9 cellular contexts compared by ENCODE assay signal in genomic region chr17:38591759-38592241, GRCh38. TPM values are rescaled to one million over a fixed set of nuclear protein-coding genes. Genes with fewer than 3 reads are reported as not detected.
DNase-seq lines count a peak whose midpoint lies in the region; ATAC-seq and TF ChIP-seq lines count a peak whose summit lies in the region.
"Had no signal": no experiment of that assay in that cellular context is flagged by ENCODE, and none has a peak within 500 bp of the region (broad histone marks: within the 10 kb centered on the region; RNA-seq: fewer than 3 reads in every experiment).

No MANE protein-coding gene starts in this region.

- no peak overlapping the region for H2BK12ac ChIP-seq in neuronal stem cell (ENCODE audit: low read length)

- TF ChIP-seq CTCF in brain (conservative IDR thresholded peaks at IDR 0.05) = no peak

- H3K23ac ChIP-seq in neuronal stem cell (ENCODE audit: low read depth, low read length, poor library complexity) = peak overlapping the region; percentile 82

- no peak overlapping the region for H3K4ac ChIP-seq in neuronal stem cell (ENCODE audit: low read length)

- DNase-seq in NCI-H82 (lab: John Stamatoyannopoulos, UW) (peak; percentile 52), NCI-H82 treated with DMSO at 0.1 percent for 48 hours (lab: John Stamatoyannopoulos, UW; ENCODE audit: unreplicated experiment) (no peak), NOMO-1 treated with DMSO at 0.1 percent for 48 hours (lab: John Stamatoyannopoulos, UW; ENCODE audit: unreplicated experiment) (peak; percentile 88), neuronal stem cell (ENCODE audit: low spot score) (no peak)

- no CpG with 5 or more reads among the region's 5 CpGs for WGBS in neuronal stem cell (ENCODE audit: extremely low coverage in 2 of 2, insufficient read length in 2 of 2, insufficient replicate concordance in 1 of 2), 2 donors

- H2BK120ac ChIP-seq in neuronal stem cell (ENCODE audit: low read depth, low read length) = peak overlapping the region; percentile 81

- no peaks in the 10 kb centered on the region for H3K27me3 ChIP-seq in neuronal stem cell (ENCODE audit: control insufficient read depth in 3 of 3, insufficient read depth in 3 of 3, low read depth in 1 of 3, low read length in 3 of 3)

- peaks cover 94% of the 10 kb centered on the region for H3K4me1 Mint-ChIP-seq in brain

- H3K14ac ChIP-seq in neuronal stem cell (ENCODE audit: low read length) = peak overlapping the region; percentile 41

- H2AK5ac ChIP-seq in neuronal stem cell (ENCODE audit: low read depth, low read length) = no peak overlapping the region

- peaks cover 18 to 35% of the 10 kb centered on the region in 2 donors for H3K4me1 ChIP-seq in neuronal stem cell (ENCODE audit: control insufficient read depth in 2 of 2, insufficient read depth in 1 of 2, low read depth in 1 of 2, low read length in 2 of 2)

- H3K36me3 ChIP-seq in neuronal stem cell (replicated peaks in 1 of 2; ENCODE audit: control insufficient read depth in 2 of 2, insufficient read depth in 2 of 2, low read length in 2 of 2) = no peaks in the 10 kb centered on the region

- H3K36me3 Mint-ChIP-seq in brain = no peaks in the 10 kb centered on the region

- no peak overlapping the region for H3K4me2 ChIP-seq in neuronal stem cell (ENCODE audit: insufficient read depth, low read length, poor library complexity, severe bottlenecking)
- H3K4me2 ChIP-seq: A549 had no signal

- H3K4me3 ChIP-seq in neuronal stem cell (ENCODE audit: low read length in 2 of 2) = no peak overlapping the region
- H3K4me3 ChIP-seq: A549 had no signal

- peak overlapping the region in 3 of 5 experiments; percentile 56 to 91 (median 56) for H3K27ac Mint-ChIP-seq in brain

- H2BK5ac ChIP-seq in neuronal stem cell (ENCODE audit: low read length) = no peak overlapping the region

- H4K8ac ChIP-seq in neuronal stem cell (ENCODE audit: low read depth, low read length) = no peak overlapping the region

- H3K18ac ChIP-seq in neuronal stem cell (ENCODE audit: low read length) = peak overlapping the region; percentile 68

- H3K27me3 Mint-ChIP-seq in brain = peaks cover 4% of the 10 kb centered on the region

- no peak overlapping the region for H2BK15ac ChIP-seq in neuronal stem cell (ENCODE audit: low read length)

- H2AFZ ChIP-seq in neuronal stem cell (ENCODE audit: low read length) = no peak overlapping the region

- peaks cover 2% of the 10 kb centered on the region for H3K79me1 ChIP-seq in neuronal stem cell (ENCODE audit: low read depth, low read length)

- peak overlapping the region; percentile 46 for H3K9ac ChIP-seq in neuronal stem cell (ENCODE audit: low read depth, low read length, poor library complexity)

- no peaks in the 10 kb centered on the region for H3K9me3 ChIP-seq in neuronal stem cell (replicated peaks in 1 of 2; ENCODE audit: control insufficient read depth in 2 of 2, insufficient read depth in 1 of 2, low read depth in 1 of 2, low read length in 2 of 2)
- H3K9me3 ChIP-seq: A549 had no signal

- peak overlapping the region in 2 of 5 experiments; percentile 11 to 26 for H3K4me3 Mint-ChIP-seq in brain

- no peaks in the 10 kb centered on the region for H3K9me3 Mint-ChIP-seq in brain

- ATAC-seq in HG03108 (IDR thresholded peaks at IDR 0.05; ENCODE audit: unreplicated experiment) (no peak), HG02642 (IDR thresholded peaks at IDR 0.05; ENCODE audit: poor library complexity, unreplicated experiment) (no peak), GM21619 (IDR thresholded peaks at IDR 0.05; ENCODE audit: unreplicated experiment) (no peak)

- H4K91ac ChIP-seq in neuronal stem cell (ENCODE audit: low read depth, low read length, poor library complexity) = no peak overlapping the region

- no peak overlapping the region for H3K27ac ChIP-seq in neuronal stem cell (replicated peaks; ENCODE audit: low read length)

RNA-seq across cellular contexts. Expression of gene SRCIN1, which starts 14.0 kb away (rescaled TPM):
- 42.9 TPM for polyA plus RNA-seq in brain (ENCODE audit: insufficient read depth, low read depth, low replicate concordance)
- polyA plus RNA-seq in neuronal stem cell (2013, experiment 1 of 2) = 7.3 TPM
- 7.4 TPM for polyA plus RNA-seq in neuronal stem cell (2013, experiment 2 of 2)

Comparison
In these comparisons a context has a peak if more than half of its experiments do, and no peak if none do; other contexts are left out.
1. DNase-seq: peak in NCI-H82 (single experiment) and NOMO-1 treated with DMSO at 0.1 percent for 48 hours (single experiment); none in NCI-H82 treated with DMSO at 0.1 percent for 48 hours (single experiment) and neuronal stem cell (single experiment).